20 cellular contexts compared by ENCODE assay signal in genomic region chr17:38739305-38739704, GRCh38. TPM values are rescaled to one million over a fixed set of nuclear protein-coding genes. Genes with fewer than 3 reads are reported as not detected.
DNase-seq lines count a peak whose midpoint lies in the region; ATAC-seq and TF ChIP-seq lines count a peak whose summit lies in the region.
"Had no signal": no experiment of that assay in that cellular context is flagged by ENCODE, and none has a peak within 500 bp of the region (broad histone marks: within the 10 kb centered on the region; RNA-seq: fewer than 3 reads in every experiment).

No MANE protein-coding gene starts in this region.

- H3K27me3 ChIP-seq in endodermal cell (ENCODE audit: control insufficient read depth, insufficient read depth, low read length, poor library complexity, severe bottlenecking): no peaks in the 10 kb centered on the region
- H3K27me3 ChIP-seq: BE2C had no signal

- peaks cover 67% of the 10 kb centered on the region for H3K36me3 ChIP-seq in endodermal cell (ENCODE audit: control insufficient read depth, insufficient read depth, low read length)

- H3K27ac Mint-ChIP-seq in activated T-helper 1 cell treated with anti-CD3 and anti-CD28 coated beads, Interleukin-12 subunit alpha, Interleukin-12 subunit beta, Interleukin-2, Interleukin-4 antibody, amounts not matched to agents 30 ng/mL and 10 ng/mL and 1 ng/mL, durations not matched to agents 14 hours and 24 hours and 36 hours: peak overlapping the region; percentile 34
- no peak overlapping the region for H3K27ac Mint-ChIP-seq in immature natural killer cell
- no peak overlapping the region for H3K27ac Mint-ChIP-seq in endodermal cell
- H3K27ac Mint-ChIP-seq: CD4-positive, CD25-positive, alpha-beta regulatory T cell; H9 had no signal

- ATAC-seq in left colon (peak; percentile 34), omental fat pad (ENCODE audit: low FRiP score) (no peak)
- ATAC-seq: GM12878 had no signal

- H3K9ac ChIP-seq in endodermal cell (ENCODE audit: extremely low read depth, low read length, poor library complexity, severe bottlenecking): no peak overlapping the region

- no peaks in the 10 kb centered on the region for H3K9me3 Mint-ChIP-seq in activated T-helper 1 cell treated with anti-CD3 and anti-CD28 coated beads, Interleukin-12 subunit alpha, Interleukin-12 subunit beta, Interleukin-2, Interleukin-4 antibody, amounts not matched to agents 30 ng/mL and 10 ng/mL and 1 ng/mL, durations not matched to agents 14 hours and 24 hours and 36 hours
- no peaks in the 10 kb centered on the region for H3K9me3 Mint-ChIP-seq in immature natural killer cell
- no peaks in the 10 kb centered on the region for H3K9me3 Mint-ChIP-seq in endodermal cell
- H3K9me3 Mint-ChIP-seq: CD8-positive, alpha-beta memory T cell; H9 had no signal

- DNase-seq in activated T-helper 1 cell treated with anti-CD3 and anti-CD28 coated beads, Interleukin-12 subunit alpha, Interleukin-12 subunit beta, Interleukin-2, Interleukin-4 antibody, amounts not matched to agents 30 ng/mL and 10 ng/mL and 1 ng/mL, durations not matched to agents 14 hours and 24 hours and 36 hours (ENCODE audit: low spot score): no peak
- DNase-seq in left colon: peak in 1 of 2 donors; percentile 44
- no peak for DNase-seq in immature natural killer cell
- DNase-seq in endodermal cell: no peak
- no peak for DNase-seq in omental fat pad (ENCODE audit: low spot score)
- DNase-seq: ACHN; BE2C; C1 segment of cervical spinal cord; CD4-positive, CD25-positive, alpha-beta regulatory T cell; CD8-positive, alpha-beta memory T cell; COR-L47; DMS 273 treated with DMSO at 0.1 percent for 48 hours; DMS53; DND-41; EL; GOT3; H9; IMR-90; KBM-7 had no signal

- no peaks in the 10 kb centered on the region for H3K9me3 ChIP-seq in endodermal cell (ENCODE audit: control insufficient read depth, low read length)
- H3K9me3 ChIP-seq: BE2C had no signal

- peaks cover 5% of the 10 kb centered on the region for H3K4me1 ChIP-seq in endodermal cell (ENCODE audit: control insufficient read depth, insufficient read depth, low read length)

- no peak for TF ChIP-seq CTCF in endodermal cell (conservative IDR thresholded peaks at IDR 0.05)
- no peak for TF ChIP-seq CTCF in omental fat pad (IDR thresholded peaks at IDR 0.05)

- no peak overlapping the region for H3K4me3 ChIP-seq in endodermal cell (ENCODE audit: low read length)
- H3K4me3 ChIP-seq: GM12878 had no signal

- H3K4me1 Mint-ChIP-seq in activated T-helper 1 cell treated with anti-CD3 and anti-CD28 coated beads, Interleukin-12 subunit alpha, Interleukin-12 subunit beta, Interleukin-2, Interleukin-4 antibody, amounts not matched to agents 30 ng/mL and 10 ng/mL and 1 ng/mL, durations not matched to agents 14 hours and 24 hours and 36 hours (ENCODE audit: low read depth): peaks cover 32% of the 10 kb centered on the region
- peaks cover 10 to 12% of the 10 kb centered on the region in 2 donors for H3K4me1 Mint-ChIP-seq in immature natural killer cell
- peaks cover 25% of the 10 kb centered on the region for H3K4me1 Mint-ChIP-seq in endodermal cell

- H3K27ac ChIP-seq in endodermal cell (ENCODE audit: low read depth, low read length): no peak overlapping the region

- H3K4me3 Mint-ChIP-seq in activated T-helper 1 cell treated with anti-CD3 and anti-CD28 coated beads, Interleukin-12 subunit alpha, Interleukin-12 subunit beta, Interleukin-2, Interleukin-4 antibody, amounts not matched to agents 30 ng/mL and 10 ng/mL and 1 ng/mL, durations not matched to agents 14 hours and 24 hours and 36 hours: no peak overlapping the region
- H3K4me3 Mint-ChIP-seq in immature natural killer cell: no peak overlapping the region
- H3K4me3 Mint-ChIP-seq in endodermal cell: no peak overlapping the region
- H3K4me3 Mint-ChIP-seq: CD4-positive, CD25-positive, alpha-beta regulatory T cell; CD8-positive, alpha-beta memory T cell; H9 had no signal

- intact Hi-C loops in activated T-helper 1 cell treated with anti-CD3 and anti-CD28 coated beads, Interleukin-12 subunit alpha, Interleukin-12 subunit beta, Interleukin-2, Interleukin-4 antibody, amounts not matched to agents 30 ng/mL and 10 ng/mL and 1 ng/mL, durations not matched to agents 14 hours and 24 hours and 36 hours (cut with micrococcal nuclease): no loop called here
- intact Hi-C loops in left colon (cut with DNase I, micrococcal nuclease): no loop called here

- H3K27me3 Mint-ChIP-seq in activated T-helper 1 cell treated with anti-CD3 and anti-CD28 coated beads, Interleukin-12 subunit alpha, Interleukin-12 subunit beta, Interleukin-2, Interleukin-4 antibody, amounts not matched to agents 30 ng/mL and 10 ng/mL and 1 ng/mL, durations not matched to agents 14 hours and 24 hours and 36 hours (ENCODE audit: insufficient read depth): peaks cover 2% of the 10 kb centered on the region
- H3K27me3 Mint-ChIP-seq in immature natural killer cell (ENCODE audit: low read depth in 3 of 3) (peaks cover 0 to 11% (median 6%) of the 10 kb centered on the region in 3 donors), endodermal cell (ENCODE audit: insufficient read depth) (no peaks in the 10 kb centered on the region)
- H3K27me3 Mint-ChIP-seq: CD4-positive, CD25-positive, alpha-beta regulatory T cell had no signal

- peaks cover 2% of the 10 kb centered on the region for H3K36me3 Mint-ChIP-seq in activated T-helper 1 cell treated with anti-CD3 and anti-CD28 coated beads, Interleukin-12 subunit alpha, Interleukin-12 subunit beta, Interleukin-2, Interleukin-4 antibody, amounts not matched to agents 30 ng/mL and 10 ng/mL and 1 ng/mL, durations not matched to agents 14 hours and 24 hours and 36 hours (ENCODE audit: low read depth)
- H3K36me3 Mint-ChIP-seq in immature natural killer cell (no peaks in the 10 kb centered on the region), endodermal cell (ENCODE audit: low read depth) (peaks cover 51% of the 10 kb centered on the region)
- H3K36me3 Mint-ChIP-seq: CD4-positive, CD25-positive, alpha-beta regulatory T cell; CD8-positive, alpha-beta memory T cell had no signal

- 96 to 100% methylated on average over 8 to 14 of the region's 14 CpGs for WGBS in endodermal cell (ENCODE audit: insufficient coverage in 1 of 2, insufficient read length in 1 of 2), 2 experiments

RNA-seq across cellular contexts. Expression of gene PCGF2, which starts 8.8 kb away (rescaled TPM):
- 3.7 and 4.6 TPM in 2 replicates for total RNA-seq in activated T-helper 1 cell treated with anti-CD3 and anti-CD28 coated beads, Interleukin-12 subunit alpha, Interleukin-12 subunit beta, Interleukin-2, Interleukin-4 antibody, amounts not matched to agents 30 ng/mL and 10 ng/mL and 1 ng/mL, durations not matched to agents 14 hours and 24 hours and 36 hours
- total RNA-seq in left colon: 10 to 100 TPM; 41.1 to 53.7 TPM
- not detected for polyA plus RNA-seq in immature natural killer cell
- total RNA-seq in endodermal cell: 100 to 1,000 TPM; 101 to 106 TPM
- 83.8 TPM for polyA plus RNA-seq in endodermal cell (2013, experiment 1 of 2)
- polyA plus RNA-seq in endodermal cell (2013, experiment 2 of 2): 72.3 TPM
- total RNA-seq in omental fat pad: 10 to 100 TPM in 1 of 4 donors, 1 to 10 TPM in 3; 3.2 to 17.0 (median 6.1) TPM
- polyA plus RNA-seq: CD4-positive, CD25-positive, alpha-beta regulatory T cell had no signal

RNA-seq across cellular contexts. Expression of gene CISD3, which starts 9.2 kb away (rescaled TPM):
- total RNA-seq in activated T-helper 1 cell treated with anti-CD3 and anti-CD28 coated beads, Interleukin-12 subunit alpha, Interleukin-12 subunit beta, Interleukin-2, Interleukin-4 antibody, amounts not matched to agents 30 ng/mL and 10 ng/mL and 1 ng/mL, durations not matched to agents 14 hours and 24 hours and 36 hours: 39.2 and 41.4 TPM in 2 replicates
- total RNA-seq in left colon (10 to 100 TPM; 91.6 to 99.8 TPM), endodermal cell (10 to 100 TPM in 1 of 2 donors, 1 to 10 TPM in 1; 8.9 to 11.2 TPM), omental fat pad (10 to 100 TPM in 3 of 4 donors, 1 to 10 TPM in 1; 7.6 to 25.5 (median 15.7) TPM)
- 100 to 1,000 TPM; 143 to 197 (median 160) TPM for polyA plus RNA-seq in immature natural killer cell
- polyA plus RNA-seq in endodermal cell (2013, experiment 1 of 2): 5.7 TPM
- 6.3 TPM for polyA plus RNA-seq in endodermal cell (2013, experiment 2 of 2)

RNA-seq across cellular contexts. Expression of gene PSMB3, which starts 13.2 kb away (rescaled TPM):
- 349 and 366 TPM in 2 replicates for total RNA-seq in activated T-helper 1 cell treated with anti-CD3 and anti-CD28 coated beads, Interleukin-12 subunit alpha, Interleukin-12 subunit beta, Interleukin-2, Interleukin-4 antibody, amounts not matched to agents 30 ng/mL and 10 ng/mL and 1 ng/mL, durations not matched to agents 14 hours and 24 hours and 36 hours
- total RNA-seq in left colon (100 to 1,000 TPM; 131 to 154 TPM), endodermal cell (100 to 1,000 TPM; 192 to 244 TPM), omental fat pad (100 to 1,000 TPM; 140 to 169 (median 155) TPM)
- polyA plus RNA-seq in immature natural killer cell: 100 to 1,000 TPM; 509 to 821 (median 662) TPM
- polyA plus RNA-seq in endodermal cell (2013, experiment 1 of 2): 230 TPM
- 230 TPM for polyA plus RNA-seq in endodermal cell (2013, experiment 2 of 2)

RNA-seq across cellular contexts. Expression of gene MLLT6, which starts 34.2 kb away (rescaled TPM):
- 250 and 252 TPM in 2 replicates for total RNA-seq in activated T-helper 1 cell treated with anti-CD3 and anti-CD28 coated beads, Interleukin-12 subunit alpha, Interleukin-12 subunit beta, Interleukin-2, Interleukin-4 antibody, amounts not matched to agents 30 ng/mL and 10 ng/mL and 1 ng/mL, durations not matched to agents 14 hours and 24 hours and 36 hours
- total RNA-seq in left colon (10 to 100 TPM; 82.5 to 87.9 TPM), endodermal cell (100 to 1,000 TPM; 112 to 127 TPM), omental fat pad (100 to 1,000 TPM in 1 of 4 donors, 10 to 100 TPM in 3; 38.7 to 108 (median 54.8) TPM)
- polyA plus RNA-seq in immature natural killer cell: 10 to 100 TPM in 1 of 3 donors, 1 to 10 TPM in 2; 3.8 to 24.5 (median 7.4) TPM
- 54.4 TPM for polyA plus RNA-seq in endodermal cell (2013, experiment 1 of 2)
- polyA plus RNA-seq in endodermal cell (2013, experiment 2 of 2): 49.1 TPM
